ENCODE assay signal across 1 cellular context in the genomic region with DNA sequence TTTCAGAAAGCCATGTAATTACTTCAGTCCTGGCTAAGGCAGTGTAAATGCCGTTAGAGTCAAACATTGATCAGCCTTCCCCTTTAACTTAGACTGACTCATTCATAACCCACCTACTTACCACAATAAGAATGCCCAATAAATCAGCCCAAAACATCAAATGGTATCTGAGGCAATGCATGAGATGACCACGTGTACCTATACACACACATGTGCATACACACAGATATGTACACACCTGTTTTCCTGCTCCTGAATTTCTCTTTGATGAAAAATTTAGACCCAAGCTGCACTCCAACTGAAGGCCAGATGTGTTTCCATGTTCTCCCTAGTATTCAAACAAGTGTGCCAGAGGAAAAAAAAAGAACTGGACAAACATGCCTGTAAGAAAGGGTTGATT.
TF ChIP-seq lines count a peak whose summit lies in the region.

No MANE protein-coding gene starts in this region.

TF ChIP-seq in HepG2, 621 proteins besides CTCF, POLR2A, EP300 and RAD21:
- TF ChIP-seq ZFP1 (CRISPR knock-in tag; IDR thresholded peaks at IDR 0.05) = no peak
- TF ChIP-seq MNT (IDR thresholded peaks at IDR 0.05) = peak; percentile 95
